In genomic region chr10:58335306-58336005, GRCh38 we compare ENCODE assay signal across 8 cellular contexts. TPM values are rescaled to one million over a fixed set of nuclear protein-coding genes. Genes with fewer than 3 reads are reported as not detected.
DNase-seq lines count a peak whose midpoint lies in the region; ATAC-seq, FAIRE-seq and TF ChIP-seq lines count a peak whose summit lies in the region.

No MANE protein-coding gene starts in this region.

- H3K79me2 ChIP-seq in H1 (ENCODE audit: control insufficient read depth in 1 of 2, insufficient read depth in 2 of 2, low read length in 2 of 2), result peaks cover 4 to 48% of the 10 kb centered on the region in 2 experiments; a peak in 3 of 4 replicates

- no peak overlapping the region for H3K4ac ChIP-seq in H1 (replicated peaks; ENCODE audit: insufficient read length, low read depth, low read length)

- no peak overlapping the region for H4K91ac ChIP-seq in H1 (replicated peaks; ENCODE audit: insufficient read length, low read length)

- POLR2A ChIA-PET in Caco-2 (lab: Charles Lee), result interaction anchor here (0.8 kb wide), 1 partner anchor 67 kb away, joined by 3 read pairs; the partner anchor contains the start of gene CISD1
- POLR2A ChIA-PET in H1 (lab: Charles Lee; ENCODE audit: partially characterized antibody), result interaction anchor here (0.6 to 2.1 kb wide), 9 partner anchors 8 to 126 kb away, joined by 3 to 21 read pairs (median 3); partner anchors contain the start of genes CISD1 and TFAM

- peak overlapping the region; percentile 57 to 89 (median 62) for H3K9ac ChIP-seq in H1 (replicated peaks in 1 of 4; ENCODE audit: extremely low read depth in 1 of 4, low read depth in 3 of 4, low read length in 3 of 4)

- intact Hi-C loops in Caco-2 (cut with micrococcal nuclease; ENCODE audit: unreplicated experiment), result loop anchor here (1.0 kb wide), 1 partner anchor 36 kb away; no protein-coding TSS in a partner anchor
- intact Hi-C loops in tibial artery (cut with DNase I; ENCODE audit: low total_unique reads), result loop anchor here (5.0 kb wide), 1 partner anchor 47 kb away; no protein-coding TSS in a partner anchor

- peaks cover 4% of the 10 kb centered on the region; the same call in 1 of the 2 replicates for H3K23me2 ChIP-seq in H1 (ENCODE audit: low read depth, low read length)

- H2AK5ac ChIP-seq in H1 (ENCODE audit: low read depth, low read length), result no peak overlapping the region

- WGBS in H1 (ENCODE audit: extremely low coverage in 1 of 2, insufficient coverage in 1 of 2, insufficient read length in 1 of 2, insufficient replicate concordance in 2 of 2, low coverage in 1 of 2, low lambda C conversion rate in 2 of 2, missing lambda C conversion rate in 1 of 2), 2 experiments, result 12% methylated on average over 20 of the region's 37 CpGs; no CpG with 5 or more reads in 1 of the 2 experiments

- H4K8ac ChIP-seq in H1 (ENCODE audit: extremely low read depth, insufficient read depth, low read length), result peak overlapping the region; percentile 91; the same call in 1 of the 2 replicates

- no peak overlapping the region for H2BK5ac ChIP-seq in H1 (ENCODE audit: low read depth, low read length)

- peaks cover 2 to 7% of the 10 kb centered on the region in 2 experiments for H4K20me1 ChIP-seq in H1 (replicated peaks in 1 of 2; ENCODE audit: control insufficient read depth in 1 of 2, insufficient read depth in 2 of 2, low read length in 2 of 2)

- CTCF ChIA-PET in Caco-2 (lab: Charles Lee) (interaction anchor here (0.6 to 1.0 kb wide), 3 partner anchors 12 to 79 kb away, joined by 3 to 5 read pairs (median 3); no protein-coding TSS in a partner anchor), H1 (lab: Charles Lee; ENCODE audit: partially characterized antibody) (interaction anchor here (1.0 to 2.4 kb wide), 4 partner anchors 14 to 195 kb away, joined by 3 to 11 read pairs (median 4); no protein-coding TSS in a partner anchor)

- H3K9me3 Mint-ChIP-seq in Caco-2 (ENCODE audit: unreplicated experiment), result no peaks in the 10 kb centered on the region
- no peaks in the 10 kb centered on the region for H3K9me3 Mint-ChIP-seq in memory B cell

- TF ChIP-seq EP300 in H1 (IDR thresholded peaks at IDR 0.05; ENCODE audit: borderline replicate concordance in 1 of 2, low read depth in 2 of 2, low read length in 2 of 2), result no peak

- H2BK15ac ChIP-seq in H1 (ENCODE audit: low read length), result no peak overlapping the region

- no peak overlapping the region for H2BK12ac ChIP-seq in H1 (ENCODE audit: low read depth, low read length)

- H3K23ac ChIP-seq in H1 (ENCODE audit: insufficient read length), result no peak overlapping the region

- no peak overlapping the region for H2AFZ ChIP-seq in H1 (ENCODE audit: low read length)

- no peaks in the 10 kb centered on the region; the same call in 1 of the 2 replicates for H3K79me1 ChIP-seq in H1 (ENCODE audit: low read depth, low read length)

- H3K4me1 Mint-ChIP-seq in Caco-2 (ENCODE audit: low read depth, unreplicated experiment), result peaks cover 16% of the 10 kb centered on the region
- H3K4me1 Mint-ChIP-seq in memory B cell, result peaks cover 25% of the 10 kb centered on the region

- H3K4me3 Mint-ChIP-seq in Caco-2 (ENCODE audit: unreplicated experiment), result peak overlapping the region; percentile 84
- peak overlapping the region; percentile 91 for H3K4me3 Mint-ChIP-seq in memory B cell

- peak overlapping the region; percentile 74 to 81 for H3K4me2 ChIP-seq in H1 (ENCODE audit: insufficient read depth in 1 of 2, low read depth in 2 of 2, low read length in 2 of 2)

- no peak overlapping the region for H3K18ac ChIP-seq in H1 (ENCODE audit: extremely low read depth, low read length)

- peak; percentile 46 to 61 for DNase-seq in Caco-2
- no peak for DNase-seq in H1 (ENCODE audit: low read depth in 1 of 2, low spot score in 2 of 2)
- peak; percentile 0 to 30 for DNase-seq in memory B cell (ENCODE audit: low spot score in 2 of 2)
- DNase-seq in tibial artery, result peak; percentile 25 to 66
- DNase-seq in NCI-H2029 treated with DMSO at 0.1 percent for 48 hours (lab: John Stamatoyannopoulos, UW), result no peak

- no peaks in the 10 kb centered on the region for H3K36me3 ChIP-seq in Caco-2 (ENCODE audit: control insufficient read depth, insufficient read depth, low read length)
- no peaks in the 10 kb centered on the region for H3K36me3 ChIP-seq in H1 (ENCODE audit: control insufficient read depth in 2 of 4, insufficient read depth in 4 of 4, low read length in 3 of 4)
- no peaks in the 10 kb centered on the region for H3K36me3 ChIP-seq in tibial artery

- H3K14ac ChIP-seq in H1 (ENCODE audit: insufficient read length), result no peak overlapping the region

- ATAC-seq in GM19455 (IDR thresholded peaks at IDR 0.05; ENCODE audit: unreplicated experiment), result peak; percentile 60
- ATAC-seq in HG03460 (IDR thresholded peaks at IDR 0.05; ENCODE audit: unreplicated experiment), result peak; percentile 50
- peak; percentile 31 for ATAC-seq in memory B cell (ENCODE audit: low read depth)

- H3K27me3 Mint-ChIP-seq in Caco-2 (ENCODE audit: insufficient read depth, unreplicated experiment) (peaks cover 8% of the 10 kb centered on the region), memory B cell (no peaks in the 10 kb centered on the region)

- H3K4me1 ChIP-seq in Caco-2 (peaks cover 8% of the 10 kb centered on the region), H1 (replicated peaks in 1 of 4; ENCODE audit: control insufficient read depth in 3 of 4, insufficient read depth in 4 of 4, low read length in 3 of 4) (peaks cover 0 to 3% (median 0%) of the 10 kb centered on the region in 4 experiments; a peak in 2 of 7 replicates), tibial artery (peaks cover 0 to 29% (median 14%) of the 10 kb centered on the region in 4 donors)

- no peaks in the 10 kb centered on the region; the same call in 1 of the 2 replicates for H3K27me3 ChIP-seq in Caco-2 (replicated peaks; ENCODE audit: control insufficient read depth, insufficient read depth, low read length)
- H3K27me3 ChIP-seq in H1 (replicated peaks in 1 of 4; ENCODE audit: control insufficient read depth in 3 of 4, extremely low read depth in 1 of 4, insufficient read depth in 3 of 4, low read length in 3 of 4), result no peaks in the 10 kb centered on the region
- no peaks in the 10 kb centered on the region for H3K27me3 ChIP-seq in tibial artery

- peak overlapping the region; percentile 5 for H3K56ac ChIP-seq in H1 (replicated peaks; ENCODE audit: insufficient read length, low read depth, low read length)

- H2BK20ac ChIP-seq in H1 (ENCODE audit: low read length), result no peak overlapping the region

- TF ChIP-seq RAD21 in H1 (IDR thresholded peaks at IDR 0.05 in 1 of 2, conservative IDR thresholded peaks at IDR 0.05 in 1 of 2; ENCODE audit: low read depth in 2 of 2, low read length in 2 of 2), result no peak

- H2BK120ac ChIP-seq in H1 (replicated peaks; ENCODE audit: low read depth, low read length), result no peak overlapping the region

- TF ChIP-seq CTCF in Caco-2 (IDR thresholded peaks at IDR 0.05; ENCODE audit: insufficient read depth in 1 of 2, low read depth in 1 of 2, low read length in 1 of 2, severe bottlenecking in 1 of 2, unreplicated experiment in 1 of 2) (no peak), VCaP (conservative IDR thresholded peaks at IDR 0.05) (no peak), H1 (IDR thresholded peaks at IDR 0.05; ENCODE audit: control extremely low read depth in 1 of 3, insufficient read depth in 1 of 3, low read depth in 1 of 3, low read length in 3 of 3) (no peak), tibial artery (IDR thresholded peaks at IDR 0.05) (no peak)

- H3K27ac ChIP-seq in VCaP (peak overlapping the region; percentile 76), H1 (ENCODE audit: low read depth, low read length) (peak overlapping the region; percentile 35; the same call in 1 of the 2 replicates), tibial artery (peak overlapping the region; percentile 87 to 91)

- TF ChIP-seq POLR2A in H1 (IDR thresholded peaks at IDR 0.05; ENCODE audit: control extremely low read depth in 1 of 2, low read depth in 2 of 2, low read length in 2 of 2), result no peak; a peak in 1 of 3 replicates

- no peak overlapping the region for H4K5ac ChIP-seq in H1 (ENCODE audit: insufficient read length, low read depth, low read length)

- BruUV-seq in Caco-2 (replicated peaks; lab: Mats Ljungman, UMichigan), result no TSS peak

- H3K9me3 ChIP-seq in Caco-2, result no peaks in the 10 kb centered on the region
- no peaks in the 10 kb centered on the region for H3K9me3 ChIP-seq in H1 (ENCODE audit: insufficient read depth in 2 of 2, low read depth in 1 of 2, low read length in 1 of 2)
- no peaks in the 10 kb centered on the region for H3K9me3 ChIP-seq in tibial artery

- H3K27ac Mint-ChIP-seq in Caco-2 (ENCODE audit: unreplicated experiment), result peak overlapping the region; percentile 84
- H3K27ac Mint-ChIP-seq in memory B cell, result peak overlapping the region; percentile 90

- peaks cover 6% of the 10 kb centered on the region for H3K36me3 Mint-ChIP-seq in Caco-2 (ENCODE audit: insufficient read depth, unreplicated experiment)
- no peaks in the 10 kb centered on the region for H3K36me3 Mint-ChIP-seq in memory B cell

- no peak for FAIRE-seq in H1 (lab: Jason Lieb, UNC)

- H3K4me3 ChIP-seq in Caco-2 (ENCODE audit: low read depth, low read length), result peak overlapping the region; percentile 83
- peak overlapping the region; percentile 68 to 91 (median 82) for H3K4me3 ChIP-seq in H1 (ENCODE audit: extremely low read depth in 1 of 4, insufficient read depth in 2 of 4, low read depth in 3 of 4, low read length in 4 of 4)
- H3K4me3 ChIP-seq in tibial artery, result peak overlapping the region; percentile 96 to 99

RNA-seq across cellular contexts. Expression of gene UBE2D1, which starts 0.7 kb away (rescaled TPM):
- total RNA-seq in Caco-2 (2022), result 35.1 and 39.7 TPM in 2 replicates
- total RNA-seq in H1 (2021; fragmentation: NEBNext Ultra II Directional; extraction: Animal tissue kit (Norgen Biotek cat#: 25700)), result 30.4 and 33.5 TPM in 2 replicates
- polyA plus RNA-seq in H1 (2011; rRNA removed), result 14.8 and 21.2 TPM in 2 replicates
- polyA plus RNA-seq in H1 (2011; cell fraction: cytosol; rRNA removed), result 20.2 TPM
- 9.5 TPM for polyA plus RNA-seq in H1 (2011; cell fraction: nucleus; rRNA removed)
- 8.9 to 15.1 TPM (median 10.3 TPM) in 4 replicates for polyA plus RNA-seq in H1 (2012, experiment 1 of 2)
- 7.1 TPM for polyA plus RNA-seq in H1 (2012, experiment 2 of 2)
- polyA plus RNA-seq in H1 (2013, experiment 1 of 2), result 21.3 TPM
- 21.5 TPM for polyA plus RNA-seq in H1 (2013, experiment 2 of 2)
- polyA minus RNA-seq in H1 (2011; rRNA and poly(A)+ RNA removed), result 7.5 and 7.7 TPM in 2 replicates
- polyA minus RNA-seq in H1 (2011; cell fraction: cytosol; rRNA and poly(A)+ RNA removed), result 11.7 TPM
- 25.0 TPM for polyA minus RNA-seq in H1 (2011; cell fraction: nucleus; rRNA and poly(A)+ RNA removed)

RNA-seq across cellular contexts. Expression of gene TFAM, which starts 49.8 kb away (rescaled TPM):
- 228 and 240 TPM in 2 replicates for total RNA-seq in Caco-2 (2022)
- 97.3 and 97.5 TPM in 2 replicates for total RNA-seq in H1 (2021; fragmentation: NEBNext Ultra II Directional; extraction: Animal tissue kit (Norgen Biotek cat#: 25700))
- polyA plus RNA-seq in H1 (2011; rRNA removed), result 29.3 and 34.0 TPM in 2 replicates
- 30.0 TPM for polyA plus RNA-seq in H1 (2011; cell fraction: cytosol; rRNA removed)
- polyA plus RNA-seq in H1 (2011; cell fraction: nucleus; rRNA removed), result 26.3 TPM
- polyA plus RNA-seq in H1 (2012, experiment 1 of 2), result 40.4 to 58.0 TPM (median 43.5 TPM) in 4 replicates
- 3.9 TPM for polyA plus RNA-seq in H1 (2012, experiment 2 of 2)
- 89.9 TPM for polyA plus RNA-seq in H1 (2013, experiment 1 of 2)
- polyA plus RNA-seq in H1 (2013, experiment 2 of 2), result 94.8 TPM
- polyA minus RNA-seq in H1 (2011; rRNA and poly(A)+ RNA removed), result 20.7 and 23.3 TPM in 2 replicates
- polyA minus RNA-seq in H1 (2011; cell fraction: cytosol; rRNA and poly(A)+ RNA removed), result 20.2 TPM
- 28.5 TPM for polyA minus RNA-seq in H1 (2011; cell fraction: nucleus; rRNA and poly(A)+ RNA removed)

Comparison
In these comparisons a context has a peak if more than half of its experiments do, and no peak if none do; other contexts are left out.
1. DNase-seq: peak in Caco-2 (2 of 2), memory B cell (2 of 2) and tibial artery (2 of 2); none in H1 (0 of 2) and NCI-H2029 treated with DMSO at 0.1 percent for 48 hours (single experiment).
2. H3K27ac ChIP-seq: peak in every context shown above with its lines; median percentile 89 in tibial artery; 76 in VCaP; 35 in H1.
3. Peak in every context shown above with its lines, with median percentiles within 50 percentile points of each other: H3K4me3 ChIP-seq and ATAC-seq.